12 cellular contexts compared by ENCODE assay signal in the genomic region with DNA sequence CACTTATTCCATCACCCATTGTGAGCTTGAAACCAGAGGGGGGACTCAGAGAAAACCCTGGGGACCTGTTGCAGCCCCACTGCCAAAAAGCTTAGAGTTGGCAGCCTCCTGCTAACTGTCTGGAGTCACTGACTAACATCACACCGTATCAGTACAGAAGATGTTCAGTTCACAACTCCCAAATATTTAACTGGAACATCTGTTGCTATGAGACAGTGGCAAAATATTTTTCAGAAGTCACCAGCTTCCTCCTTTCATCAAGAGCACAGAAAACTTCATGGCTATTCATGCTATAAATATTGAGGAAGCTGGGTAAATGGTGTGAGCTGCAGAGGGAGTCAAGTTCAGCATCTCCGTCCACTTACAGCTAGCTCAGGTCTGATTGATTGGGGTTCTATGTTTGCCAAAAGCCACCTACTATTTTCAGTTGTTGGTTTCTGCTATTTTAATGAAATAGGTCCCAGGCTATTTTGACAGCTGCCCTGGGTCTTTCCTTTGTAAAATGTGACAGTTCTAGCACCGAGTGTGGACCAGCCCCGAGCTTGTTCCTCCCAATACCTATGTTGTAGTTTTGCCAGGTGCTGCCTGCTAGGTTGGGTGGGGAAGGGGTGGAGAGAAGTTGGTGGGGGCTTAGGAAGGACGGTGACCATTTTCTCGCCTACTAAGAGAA. TPM values are rescaled to one million over a fixed set of nuclear protein-coding genes. Genes with fewer than 3 reads are reported as not detected.
DNase-seq lines count a peak whose midpoint lies in the region; ATAC-seq and TF ChIP-seq lines count a peak whose summit lies in the region.
"Had no signal": no experiment of that assay in that cellular context is flagged by ENCODE, and none has a peak within 500 bp of the region (broad histone marks: within the 10 kb centered on the region; RNA-seq: fewer than 3 reads in every experiment).

No MANE protein-coding gene starts in this region.

- peaks cover 61% of the 10 kb centered on the region for H3K4me1 ChIP-seq in OCI-LY7 (ENCODE audit: insufficient read depth, low read length, poor library complexity, severe bottlenecking)

- intact Hi-C loops in OCI-LY7 (cut with micrococcal nuclease; ENCODE audit: unreplicated experiment): loop anchor here (5.0 kb wide), 1 partner anchor 60 kb away; a partner anchor contains a TSS

- ATAC-seq in omental fat pad (ENCODE audit: low FRiP score): peak; percentile 55

- H3K9me3 ChIP-seq in OCI-LY7 (ENCODE audit: low read length): peaks cover 8% of the 10 kb centered on the region
- H3K9me3 ChIP-seq: gastrocnemius medialis had no signal

- no peaks in the 10 kb centered on the region for H3K79me2 ChIP-seq in OCI-LY7 (ENCODE audit: insufficient read depth, low read depth, low read length)

- CTCF ChIA-PET in OCI-LY7 (lab: Charles Lee; ENCODE audit: unreplicated experiment): interaction anchor here (1.0 kb wide), 1 partner anchor 10 kb away, joined by 4 read pairs; no protein-coding TSS in a partner anchor

- peak overlapping the region; percentile 72; the same call in 1 of the 2 replicates for H2AFZ ChIP-seq in OCI-LY7 (ENCODE audit: low read length)
- H2AFZ ChIP-seq: PC-9 had no signal

- H4K20me1 ChIP-seq in OCI-LY7 (ENCODE audit: insufficient read depth, low read length): no peaks in the 10 kb centered on the region

- BruUV-seq in OCI-LY7 (replicated peaks; lab: Mats Ljungman, UMichigan): no TSS peak

- H3K4me3 ChIP-seq in OCI-LY7 (ENCODE audit: low read depth, low read length, poor library complexity, severe bottlenecking): peak overlapping the region; percentile 17
- H3K4me3 ChIP-seq: gastrocnemius medialis, PC-9 had no signal

- peak overlapping the region; percentile 59 for H3K4me2 ChIP-seq in OCI-LY7 (ENCODE audit: low read length)
- H3K4me2 ChIP-seq: PC-9 had no signal

- DNase-seq in EL (peak; percentile 58), OCI-LY7 (ENCODE audit: low spot score) (peak; percentile 42), fibroblast of peridontal ligament (ENCODE audit: extremely low read depth) (peak; percentile 66), omental fat pad (ENCODE audit: low spot score) (no peak), UCSD-AML1 (lab: John Stamatoyannopoulos, UW; ENCODE audit: unreplicated experiment) (no peak), NCI-H2227 (lab: John Stamatoyannopoulos, UW; ENCODE audit: unreplicated experiment) (no peak), GM20000 (ENCODE audit: low spot score) (no peak), NCI-H1105 (lab: John Stamatoyannopoulos, UW) (no peak)
- DNase-seq: activated CD8-positive, alpha-beta memory T cell treated with anti-CD3 and anti-CD28 coated beads, Interleukin-2, amount 50 U/mL, for 4 hours; DND-41; gastrocnemius medialis had no signal

- TF ChIP-seq CTCF in OCI-LY7 (conservative IDR thresholded peaks at IDR 0.05; ENCODE audit: low read length) (no peak), omental fat pad (IDR thresholded peaks at IDR 0.05) (no peak), GM20000 (IDR thresholded peaks at IDR 0.05; ENCODE audit: extremely low read depth, missing control alignments) (no peak)

- peak overlapping the region; percentile 49 for H3K27ac ChIP-seq in OCI-LY7 (ENCODE audit: low read depth, low read length, poor library complexity, severe bottlenecking)
- H3K27ac ChIP-seq: PC-9 had no signal

- POLR2A ChIA-PET in OCI-LY7 (lab: Charles Lee): interaction anchor here (0.6 to 1.9 kb wide), 8 partner anchors 11 to 1010 kb away, joined by 3 to 9 read pairs (median 3); a partner anchor contains a TSS

- H3K36me3 ChIP-seq in OCI-LY7 (ENCODE audit: insufficient read depth, low read length): peaks cover under 1% of the 10 kb centered on the region; the same call in 1 of the 2 replicates

- no peaks in the 10 kb centered on the region for H3K9me2 ChIP-seq in OCI-LY7 (ENCODE audit: insufficient read depth, low read length)

RNA-seq across cellular contexts. Expression of a gene that starts 9.8 kb away (rescaled TPM):
- total RNA-seq in OCI-LY7 (2014; rRNA removed; shearing (Covaris generic)): not detected in 2 replicates
- total RNA-seq in OCI-LY7 (2022) (not detected in 2 replicates), omental fat pad (100 to 1,000 TPM; 316 to 921 (median 720) TPM)

RNA-seq across cellular contexts. Expression of a gene that starts 59.2 kb away (rescaled TPM):
- 44.8 and 49.2 TPM in 2 replicates for total RNA-seq in OCI-LY7 (2014; rRNA removed; shearing (Covaris generic))
- total RNA-seq in OCI-LY7 (2022) (61.3 and 72.7 TPM in 2 replicates), omental fat pad (10 to 100 TPM; 36.4 to 64.0 (median 40.1) TPM)

Comparison
In these comparisons a context has a peak if more than half of its experiments do, and no peak if none do; other contexts are left out.
1. DNase-seq: peak in EL (single experiment), OCI-LY7 (single experiment) and fibroblast of peridontal ligament (single experiment); none in omental fat pad (single experiment), UCSD-AML1 (single experiment), NCI-H2227 (single experiment), GM20000 (single experiment) and NCI-H1105 (single experiment).
2. RNA of a gene that starts 9.8 kb away (total RNA-seq): 316 to 921 TPM in omental fat pad; not detected in OCI-LY7; every median in the first group is over 100 times any median in the second.